ENCODE assay signal across 21 cellular contexts in genomic region chr2:197265931-197266330, GRCh38. TPM values are rescaled to one million over a fixed set of nuclear protein-coding genes. Genes with fewer than 3 reads are reported as not detected.
DNase-seq lines count a peak whose midpoint lies in the region; ATAC-seq and TF ChIP-seq lines count a peak whose summit lies in the region.
"Had no signal": no experiment of that assay in that cellular context is flagged by ENCODE, and none has a peak within 500 bp of the region (broad histone marks: within the 10 kb centered on the region; RNA-seq: fewer than 3 reads in every experiment).

No MANE protein-coding gene starts in this region.

- H3K4me3 ChIP-seq in coronary artery: no peak overlapping the region
- H3K4me3 ChIP-seq: heart left ventricle, lower lobe of right lung, suprapubic skin had no signal

- H3K4me3 Mint-ChIP-seq in activated naive CD4-positive, alpha-beta T cell treated with anti-CD3 and anti-CD28 coated beads, Interleukin-2, amount 50 U/mL, for 24 hours: peak overlapping the region; percentile 76
- peak overlapping the region; percentile 52 for H3K4me3 Mint-ChIP-seq in activated CD8-positive, alpha-beta T cell treated with anti-CD3 and anti-CD28 coated beads, Interleukin-2, amount 10 ng/mL, durations not matched to agents 7 days and 5 days
- H3K4me3 Mint-ChIP-seq in immature natural killer cell: peak overlapping the region; percentile 57 to 89 (median 69)
- peak overlapping the region; percentile 56 to 61 for H3K4me3 Mint-ChIP-seq in stimulated activated naive CD8-positive, alpha-beta T cell treated with anti-CD3 and anti-CD28 coated beads, Interleukin-15, amount 100 ng/mL, for 72 hours
- no peak overlapping the region for H3K4me3 Mint-ChIP-seq in glutamatergic neuron (ENCODE audit: unreplicated experiment)

- no peak for ATAC-seq in activated CD8-positive, alpha-beta T cell treated with anti-CD3 and anti-CD28 coated beads, Interleukin-2, amount 10 ng/mL, durations not matched to agents 7 days and 5 days
- ATAC-seq in stimulated activated naive CD8-positive, alpha-beta T cell treated with anti-CD3 and anti-CD28 coated beads, Interleukin-15, amount 100 ng/mL, for 72 hours: no peak
- ATAC-seq: HCT116, heart left ventricle, lower lobe of right lung, Right ventricle myocardium inferior had no signal

- peak overlapping the region; percentile 98 for H3K27ac Mint-ChIP-seq in activated naive CD4-positive, alpha-beta T cell treated with anti-CD3 and anti-CD28 coated beads, Interleukin-2, amount 50 U/mL, for 24 hours
- H3K27ac Mint-ChIP-seq in activated CD8-positive, alpha-beta T cell treated with anti-CD3 and anti-CD28 coated beads, Interleukin-2, amount 10 ng/mL, durations not matched to agents 7 days and 5 days: peak overlapping the region; percentile 75
- H3K27ac Mint-ChIP-seq in immature natural killer cell (peak overlapping the region; percentile 79 to 94 (median 87)), glutamatergic neuron (ENCODE audit: unreplicated experiment) (no peak overlapping the region)
- peak overlapping the region; percentile 13 to 94 for H3K27ac Mint-ChIP-seq in stimulated activated naive CD8-positive, alpha-beta T cell treated with anti-CD3 and anti-CD28 coated beads, Interleukin-15, amount 100 ng/mL, for 72 hours

- no peak overlapping the region for H3K27ac ChIP-seq in coronary artery
- H3K27ac ChIP-seq: lower lobe of right lung, suprapubic skin, VCaP had no signal

- H3K27me3 Mint-ChIP-seq in activated naive CD4-positive, alpha-beta T cell treated with anti-CD3 and anti-CD28 coated beads, Interleukin-2, amount 50 U/mL, for 24 hours: no peaks in the 10 kb centered on the region
- no peaks in the 10 kb centered on the region for H3K27me3 Mint-ChIP-seq in activated CD8-positive, alpha-beta T cell treated with anti-CD3 and anti-CD28 coated beads, Interleukin-2, amount 10 ng/mL, durations not matched to agents 7 days and 5 days (ENCODE audit: low read depth)
- H3K27me3 Mint-ChIP-seq in immature natural killer cell (ENCODE audit: low read depth in 3 of 3) (no peaks in the 10 kb centered on the region), glutamatergic neuron (ENCODE audit: unreplicated experiment) (no peaks in the 10 kb centered on the region)
- no peaks in the 10 kb centered on the region for H3K27me3 Mint-ChIP-seq in stimulated activated naive CD8-positive, alpha-beta T cell treated with anti-CD3 and anti-CD28 coated beads, Interleukin-15, amount 100 ng/mL, for 72 hours

- no peak for DNase-seq in activated naive CD4-positive, alpha-beta T cell treated with Interleukin-2 at 50 U/mL for 16 hours
- DNase-seq in activated CD8-positive, alpha-beta T cell treated with anti-CD3 and anti-CD28 coated beads, Interleukin-2, amount 10 ng/mL, durations not matched to agents 7 days and 5 days: no peak
- no peak for DNase-seq in immature natural killer cell
- no peak for DNase-seq in stimulated activated naive CD8-positive, alpha-beta T cell treated with anti-CD3 and anti-CD28 coated beads, Interleukin-15, amount 100 ng/mL, for 72 hours
- DNase-seq in COLO829 (ENCODE audit: low spot score): no peak
- no peak for DNase-seq in glutamatergic neuron
- DNase-seq in coronary artery (ENCODE audit: low spot score): no peak
- DNase-seq: activated CD8-positive, alpha-beta memory T cell treated with anti-CD3 and anti-CD28 coated beads, Interleukin-2, amount 50 U/mL, for 4 hours; amniotic stem cell; COR-L47; effector CD4-positive, alpha-beta T cell; heart left ventricle; lower lobe of right lung; NCI-H1105 treated with DMSO at 0.1 percent for 48 hours; NCI-H526; stimulated activated CD4-positive, alpha-beta T cell treated with anti-CD3 and anti-CD28 coated beads, Interleukin-4, amount 100 ng/mL, for 1 hour had no signal

- CTCF ChIA-PET in activated CD8-positive, alpha-beta T cell treated with anti-CD3 and anti-CD28 coated beads, Interleukin-2, amount 10 ng/mL, durations not matched to agents 7 days and 5 days (lab: Charles Lee): interaction anchor here (1.0 to 3.0 kb wide), 10 partner anchors 10 to 75 kb away, joined by 3 to 9 read pairs (median 4); no protein-coding TSS in a partner anchor

- TF ChIP-seq CTCF in glutamatergic neuron (IDR thresholded peaks at IDR 0.05; ENCODE audit: partially characterized antibody, unreplicated experiment) (no peak), coronary artery (IDR thresholded peaks at IDR 0.05) (no peak)

- POLR2A ChIA-PET in activated CD8-positive, alpha-beta T cell treated with anti-CD3 and anti-CD28 coated beads, Interleukin-2, amount 10 ng/mL, durations not matched to agents 7 days and 5 days (lab: Charles Lee): interaction anchor here (1.3 to 2.0 kb wide), 5 partner anchors 32 to 60 kb away, joined by 3 to 5 read pairs (median 3); partner anchors contain the start of gene ANKRD44

- peaks cover 14% of the 10 kb centered on the region for H3K36me3 Mint-ChIP-seq in activated naive CD4-positive, alpha-beta T cell treated with anti-CD3 and anti-CD28 coated beads, Interleukin-2, amount 50 U/mL, for 24 hours
- peaks cover 43% of the 10 kb centered on the region for H3K36me3 Mint-ChIP-seq in activated CD8-positive, alpha-beta T cell treated with anti-CD3 and anti-CD28 coated beads, Interleukin-2, amount 10 ng/mL, durations not matched to agents 7 days and 5 days (ENCODE audit: low read depth)
- peaks cover 0 to 3% (median 0%) of the 10 kb centered on the region in 3 donors for H3K36me3 Mint-ChIP-seq in immature natural killer cell
- no peaks in the 10 kb centered on the region for H3K36me3 Mint-ChIP-seq in glutamatergic neuron (ENCODE audit: unreplicated experiment)

- peaks cover 98% of the 10 kb centered on the region for H3K4me1 Mint-ChIP-seq in activated naive CD4-positive, alpha-beta T cell treated with anti-CD3 and anti-CD28 coated beads, Interleukin-2, amount 50 U/mL, for 24 hours
- H3K4me1 Mint-ChIP-seq in activated CD8-positive, alpha-beta T cell treated with anti-CD3 and anti-CD28 coated beads, Interleukin-2, amount 10 ng/mL, durations not matched to agents 7 days and 5 days (ENCODE audit: low read depth): peaks cover 98% of the 10 kb centered on the region
- H3K4me1 Mint-ChIP-seq in immature natural killer cell (peaks cover 98 to 99% of the 10 kb centered on the region in 2 donors), glutamatergic neuron (ENCODE audit: low read depth, unreplicated experiment) (peaks cover 12% of the 10 kb centered on the region)
- H3K4me1 Mint-ChIP-seq in stimulated activated naive CD8-positive, alpha-beta T cell treated with anti-CD3 and anti-CD28 coated beads, Interleukin-15, amount 100 ng/mL, for 72 hours: peaks cover 97% of the 10 kb centered on the region

- no peaks in the 10 kb centered on the region for H3K9me3 Mint-ChIP-seq in activated naive CD4-positive, alpha-beta T cell treated with anti-CD3 and anti-CD28 coated beads, Interleukin-2, amount 50 U/mL, for 24 hours
- no peaks in the 10 kb centered on the region for H3K9me3 Mint-ChIP-seq in activated CD8-positive, alpha-beta T cell treated with anti-CD3 and anti-CD28 coated beads, Interleukin-2, amount 10 ng/mL, durations not matched to agents 7 days and 5 days (ENCODE audit: insufficient read depth)
- H3K9me3 Mint-ChIP-seq in immature natural killer cell (no peaks in the 10 kb centered on the region), glutamatergic neuron (ENCODE audit: unreplicated experiment) (no peaks in the 10 kb centered on the region)
- H3K9me3 Mint-ChIP-seq in stimulated activated naive CD8-positive, alpha-beta T cell treated with anti-CD3 and anti-CD28 coated beads, Interleukin-15, amount 100 ng/mL, for 72 hours: no peaks in the 10 kb centered on the region

RNA-seq across cellular contexts. Expression of gene ANKRD44, which starts 44.6 kb away (rescaled TPM):
- total RNA-seq in activated CD8-positive, alpha-beta T cell treated with anti-CD3 and anti-CD28 coated beads, Interleukin-2, amount 10 ng/mL, durations not matched to agents 7 days and 5 days: 100 to 1,000 TPM; 188 to 224 TPM
- polyA plus RNA-seq in immature natural killer cell: 100 to 1,000 TPM in 1 of 3 donors, 10 to 100 TPM in 2; 58.0 to 125 (median 65.6) TPM
- 12.0 TPM for total RNA-seq in glutamatergic neuron (ENCODE audit: unreplicated experiment)

Comparison
In these comparisons a context has a peak if more than half of its experiments do, and no peak if none do; other contexts are left out.
1. RNA of gene ANKRD44, which starts 44.6 kb away (total RNA-seq): 188 to 224 TPM in activated CD8-positive, alpha-beta T cell treated with anti-CD3 and anti-CD28 coated beads, Interleukin-2, amount 10 ng/mL, durations not matched to agents 7 days and 5 days; 12.0 TPM in glutamatergic neuron (single experiment); every median in the first group is over 10 times any median in the second.